In the genomic region with DNA sequence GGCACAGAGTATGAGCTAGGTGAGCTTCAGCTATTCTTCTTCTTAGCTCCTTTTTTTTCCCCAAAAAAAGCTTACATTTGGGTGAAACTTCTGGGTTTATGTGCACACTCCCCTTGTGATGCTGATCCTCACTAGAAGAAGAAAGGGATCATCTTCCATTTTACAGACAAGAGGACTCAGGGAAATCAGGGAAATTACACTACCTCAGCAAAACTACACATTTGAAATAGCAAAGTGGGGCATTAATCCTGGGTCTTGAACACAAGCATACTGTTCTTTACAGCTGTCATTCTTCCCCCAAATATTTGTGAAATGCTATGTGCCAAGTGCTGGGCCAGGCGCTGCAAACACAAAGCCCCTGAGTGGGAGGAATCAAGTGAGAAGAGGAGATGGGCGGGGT, we compare ENCODE assay signal across 20 cellular contexts.
DNase-seq lines count a peak whose midpoint lies in the region; ATAC-seq, FAIRE-seq and TF ChIP-seq lines count a peak whose summit lies in the region.
"Had no signal": no experiment of that assay in that cellular context is flagged by ENCODE, and none has a peak within 500 bp of the region (broad histone marks: within the 10 kb centered on the region; RNA-seq: fewer than 3 reads in every experiment).

No MANE protein-coding gene starts in this region.

- H2BK15ac ChIP-seq in IMR-90 (ENCODE audit: low read depth, low read length), result no peak overlapping the region
- no peak overlapping the region for H2BK15ac ChIP-seq in neuronal stem cell (ENCODE audit: low read length)

- no peak for TF ChIP-seq RAD21 in A549 (conservative IDR thresholded peaks at IDR 0.05 in 1 of 2, IDR thresholded peaks at IDR 0.05 in 1 of 2)
- no peak for TF ChIP-seq RAD21 in IMR-90 (IDR thresholded peaks at IDR 0.05; ENCODE audit: low read length)

- H2BK20ac ChIP-seq in IMR-90 (ENCODE audit: low read depth, low read length), result no peak overlapping the region

- H3K23ac ChIP-seq in IMR-90 (ENCODE audit: low read depth, low read length) (no peak overlapping the region), neuronal stem cell (ENCODE audit: low read depth, low read length, poor library complexity) (no peak overlapping the region)

- in situ Hi-C loops in IMR-90 (cut with MboI; ENCODE audit: low sequenced_read_pairs), result no loop called here

- H3K79me1 ChIP-seq in IMR-90 (ENCODE audit: low read depth in 1 of 2, low read length in 2 of 2) (0 out of 4 replicates have a peak, but pooled peaks cover 0 to 4% of the 10 kb centered on the region in 2 experiments), neuronal stem cell (ENCODE audit: low read depth, low read length) (no peaks in the 10 kb centered on the region)

- H3K9me1 ChIP-seq in IMR-90 (ENCODE audit: insufficient read depth, low read length), result peaks cover 12% of the 10 kb centered on the region

- dilution Hi-C loops in IMR-90 (cut with HindIII; ENCODE audit: low sequenced_read_pairs, unreplicated experiment), result no loop called here

- BruUV-seq in IMR-90 (replicated peaks; lab: Mats Ljungman, UMichigan), result no TSS peak

- H3K27me3 ChIP-seq in IMR-90 (ENCODE audit: control insufficient read depth, insufficient read depth, low read length) (no peaks in the 10 kb centered on the region), neuronal stem cell (ENCODE audit: control insufficient read depth in 3 of 3, insufficient read depth in 3 of 3, low read depth in 1 of 3, low read length in 3 of 3) (no peaks in the 10 kb centered on the region)
- H3K27me3 ChIP-seq: BLaER1 treated with 17β-estradiol and CSF1 and Interleukin-3, amounts not matched to agents 10 nM and 100 nM had no signal

- H2AFZ ChIP-seq in IMR-90 (replicated peaks; ENCODE audit: low read length, poor library complexity) (no peak overlapping the region), neuronal stem cell (ENCODE audit: low read length) (no peak overlapping the region)

- H3K9ac ChIP-seq in IMR-90 (ENCODE audit: low read depth, low read length) (no peak overlapping the region), neuronal stem cell (ENCODE audit: low read depth, low read length, poor library complexity) (no peak overlapping the region)
- H3K9ac ChIP-seq: BLaER1 treated with 17β-estradiol and CSF1 and Interleukin-3, amounts not matched to agents 10 nM and 100 nM had no signal

- DNase-seq in A549 (ENCODE audit: low read depth in 1 of 2, low spot score in 1 of 2) (no peak), IMR-90 (no peak), neuronal stem cell (ENCODE audit: low spot score) (no peak), iPS-NIHi11 (ENCODE audit: low spot score) (no peak), GM19239 (ENCODE audit: insufficient read length, low spot score) (no peak)
- no peak for DNase-seq in activated naive CD4-positive, alpha-beta T cell treated with anti-CD3 and anti-CD28 coated beads, Interleukin-2, amount 50 U/mL, for 16 hours
- DNase-seq: 8988T; AML-193; Caco-2; Calu3; CD4-positive, alpha-beta T cell; CD8-positive, alpha-beta T cell; DMS79 treated with DMSO at 0.1 percent for 48 hours; GF-D8 had no signal

- no peak overlapping the region for H3K27ac ChIP-seq in A549
- no peak overlapping the region for H3K27ac ChIP-seq in IMR-90 (ENCODE audit: insufficient read depth, low read length)
- no peak overlapping the region for H3K27ac ChIP-seq in neuronal stem cell (replicated peaks; ENCODE audit: low read length)
- H3K27ac ChIP-seq: BLaER1 treated with 17β-estradiol and CSF1 and Interleukin-3, amounts not matched to agents 10 nM and 100 nM; C4-2B had no signal

- H4K20me1 ChIP-seq in IMR-90 (ENCODE audit: insufficient read depth, low read length), result no peaks in the 10 kb centered on the region
- H4K20me1 ChIP-seq: BLaER1 treated with 17β-estradiol and CSF1 and Interleukin-3, amounts not matched to agents 10 nM and 100 nM had no signal

- CTCF ChIA-PET in A549 (lab: Yijun Ruan, JAX), result interaction anchor here (0.6 to 1.7 kb wide), 5 partner anchors 15 to 577 kb away, joined by 3 to 4 read pairs (median 3); no protein-coding TSS in a partner anchor
- CTCF ChIA-PET in IMR-90 (lab: Yijun Ruan, JAX), result no interaction called here

- POLR2A ChIA-PET in A549 (lab: Yijun Ruan, JAX) (no interaction called here), IMR-90 (lab: Charles Lee; ENCODE audit: unreplicated experiment) (no interaction called here)

- H3K36me3 ChIP-seq in IMR-90 (ENCODE audit: control insufficient read depth, insufficient read depth, low read length) (no peaks in the 10 kb centered on the region), neuronal stem cell (replicated peaks in 1 of 2; ENCODE audit: control insufficient read depth in 2 of 2, insufficient read depth in 2 of 2, low read length in 2 of 2) (no peaks in the 10 kb centered on the region)
- H3K36me3 ChIP-seq: BLaER1 treated with 17β-estradiol and CSF1 and Interleukin-3, amounts not matched to agents 10 nM and 100 nM had no signal

- TF ChIP-seq CTCF in A549 (IDR thresholded peaks at IDR 0.05) (no peak), IMR-90 (conservative IDR thresholded peaks at IDR 0.05; ENCODE audit: low read depth, low read length) (no peak)

- FAIRE-seq in A549 (lab: Jason Lieb, UNC) (no peak), GM19239 (lab: Jason Lieb, UNC) (no peak)
- FAIRE-seq: A204.1, D721Med, G401.6, GM12891 had no signal

- H3K4me3 ChIP-seq in A549 (no peak overlapping the region), IMR-90 (ENCODE audit: insufficient read depth, low read depth, low read length) (no peak overlapping the region), neuronal stem cell (ENCODE audit: low read length in 2 of 2) (no peak overlapping the region)
- H3K4me3 ChIP-seq: BLaER1 treated with 17β-estradiol and CSF1 and Interleukin-3, amounts not matched to agents 10 nM and 100 nM had no signal

- no peak overlapping the region for H2AK9ac ChIP-seq in IMR-90 (replicated peaks; ENCODE audit: low read depth, low read length, poor library complexity)

- H4K5ac ChIP-seq in IMR-90 (ENCODE audit: low read depth, low read length), result no peak overlapping the region

- no peak overlapping the region for H2BK12ac ChIP-seq in neuronal stem cell (ENCODE audit: low read length)

- TF ChIP-seq EP300 in A549 (IDR thresholded peaks at IDR 0.05), result no peak

- H2AK5ac ChIP-seq in IMR-90 (ENCODE audit: low read depth, low read length) (no peak overlapping the region), neuronal stem cell (ENCODE audit: low read depth, low read length) (no peak overlapping the region)

- no peak overlapping the region for H3K56ac ChIP-seq in IMR-90 (ENCODE audit: extremely low read depth, insufficient read depth, low read length)

- no peak overlapping the region for H2BK120ac ChIP-seq in IMR-90 (ENCODE audit: low read depth, low read length)
- no peak overlapping the region for H2BK120ac ChIP-seq in neuronal stem cell (ENCODE audit: low read depth, low read length)

- H4K91ac ChIP-seq in IMR-90 (ENCODE audit: insufficient read depth, low read depth, low read length) (no peak overlapping the region), neuronal stem cell (ENCODE audit: low read depth, low read length, poor library complexity) (peak overlapping the region; percentile 54)

- TF ChIP-seq POLR2A in A549 (IDR thresholded peaks at IDR 0.05; ENCODE audit: low read length) (no peak), IMR-90 (IDR thresholded peaks at IDR 0.05; ENCODE audit: low read depth, low read length) (no peak)

- no peak overlapping the region for H4K8ac ChIP-seq in IMR-90 (ENCODE audit: low read depth in 2 of 2, low read length in 2 of 2)
- H4K8ac ChIP-seq in neuronal stem cell (ENCODE audit: low read depth, low read length), result no peak overlapping the region

- H3K9me3 ChIP-seq in A549, result no peaks in the 10 kb centered on the region
- no peaks in the 10 kb centered on the region for H3K9me3 ChIP-seq in IMR-90 (ENCODE audit: control insufficient read depth, insufficient read depth, low read length)
- H3K9me3 ChIP-seq in neuronal stem cell (replicated peaks in 1 of 2; ENCODE audit: control insufficient read depth in 2 of 2, insufficient read depth in 1 of 2, low read depth in 1 of 2, low read length in 2 of 2), result no peaks in the 10 kb centered on the region
- H3K9me3 ChIP-seq: Caco-2 had no signal

- peaks cover 12% of the 10 kb centered on the region for H3K4me1 ChIP-seq in A549
- peaks cover 17% of the 10 kb centered on the region for H3K4me1 ChIP-seq in IMR-90 (ENCODE audit: control insufficient read depth, insufficient read depth, low read length)
- H3K4me1 ChIP-seq in neuronal stem cell (ENCODE audit: control insufficient read depth in 2 of 2, insufficient read depth in 1 of 2, low read depth in 1 of 2, low read length in 2 of 2), result peaks cover 0 to 4% of the 10 kb centered on the region in 2 donors
- H3K4me1 ChIP-seq: Caco-2 had no signal

- H3K18ac ChIP-seq in IMR-90 (ENCODE audit: low read depth, low read length) (no peak overlapping the region), neuronal stem cell (ENCODE audit: low read length) (no peak overlapping the region)

- ATAC-seq in A549 (no peak), IMR-90 (ENCODE audit: low read depth) (no peak)
- ATAC-seq: CD8-positive, alpha-beta T cell had no signal

- 64% methylated on average over 2 of the region's 2 CpGs for WGBS in A549 (ENCODE audit: missing lambda C conversion rate)
- WGBS in IMR-90 (ENCODE audit: extremely low coverage in 2 of 2, insufficient read length in 1 of 2), 2 experiments, result no CpG with 5 or more reads among the region's 2 CpGs
- WGBS in neuronal stem cell (ENCODE audit: extremely low coverage in 2 of 2, insufficient read length in 2 of 2, insufficient replicate concordance in 1 of 2), 2 donors, result no CpG with 5 or more reads among the region's 2 CpGs

- 0 out of 2 replicates have a peak overlapping the region, but pooled peaks have one; percentile 12 for H3K14ac ChIP-seq in IMR-90 (replicated peaks; ENCODE audit: low read depth, low read length)
- no peak overlapping the region for H3K14ac ChIP-seq in neuronal stem cell (ENCODE audit: low read length)

- H3K4me2 ChIP-seq in A549 (no peak overlapping the region), IMR-90 (ENCODE audit: low read depth, low read length) (no peak overlapping the region), neuronal stem cell (ENCODE audit: insufficient read depth, low read length, poor library complexity, severe bottlenecking) (no peak overlapping the region)
- H3K4me2 ChIP-seq: BLaER1 treated with 17β-estradiol and CSF1 and Interleukin-3, amounts not matched to agents 10 nM and 100 nM had no signal

- no peak overlapping the region for H3K4ac ChIP-seq in IMR-90 (ENCODE audit: low read depth, low read length)
- H3K4ac ChIP-seq in neuronal stem cell (ENCODE audit: low read length), result no peak overlapping the region

- intact Hi-C loops in IMR-90 (cut with micrococcal nuclease), result no loop called here

- H2BK5ac ChIP-seq in IMR-90 (ENCODE audit: low read depth, low read length, poor library complexity, severe bottlenecking) (no peak overlapping the region), neuronal stem cell (ENCODE audit: low read length) (no peak overlapping the region)

TF ChIP-seq in A549, 52 proteins besides CTCF, POLR2A, EP300 and RAD21:
- no peak for TF ChIP-seq CEBPB (IDR thresholded peaks at IDR 0.05)
- TF ChIP-seq MAFK (IDR thresholded peaks at IDR 0.05; ENCODE audit: partially characterized antibody), result peak; percentile 56

TF ChIP-seq in IMR-90, 13 proteins besides CTCF, POLR2A, EP300 and RAD21 (continues in another document):
- TF ChIP-seq RCOR1 (IDR thresholded peaks at IDR 0.05; ENCODE audit: insufficient replicate concordance, low read length), result no peak
- TF ChIP-seq NFE2L2 (IDR thresholded peaks at IDR 0.05; ENCODE audit: low read depth, low read length), result no peak
- TF ChIP-seq MAFK (IDR thresholded peaks at IDR 0.05; ENCODE audit: low read depth, low read length), result peak; percentile 50; the same call in 1 of the 2 replicates
